34 cellular contexts compared by ENCODE assay signal in the genomic region with DNA sequence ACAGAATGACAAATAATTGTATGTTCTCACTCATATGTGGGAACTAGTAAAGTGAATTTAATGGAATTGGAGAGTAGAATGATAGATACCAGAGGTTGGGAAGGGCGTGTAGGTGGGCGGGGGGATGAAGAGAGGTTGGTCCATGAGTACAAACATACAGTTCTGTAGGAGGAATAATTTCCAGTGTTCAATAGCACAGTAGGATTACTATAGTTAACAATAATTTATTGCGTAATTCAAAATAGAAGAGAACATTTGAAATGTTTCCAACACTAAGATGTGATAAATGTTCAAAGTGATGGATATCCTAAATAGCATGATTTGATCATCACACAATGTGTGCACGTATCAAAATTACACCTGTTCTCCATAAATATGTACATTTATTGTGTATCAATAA.
DNase-seq lines count a peak whose midpoint lies in the region; ATAC-seq, FAIRE-seq and TF ChIP-seq lines count a peak whose summit lies in the region.
"Had no signal": no experiment of that assay in that cellular context is flagged by ENCODE, and none has a peak within 500 bp of the region (broad histone marks: within the 10 kb centered on the region; RNA-seq: fewer than 3 reads in every experiment).

No MANE protein-coding gene starts in this region.

- H3K14ac ChIP-seq in IMR-90 (replicated peaks; ENCODE audit: low read depth, low read length): no peak overlapping the region

- H3K9me1 ChIP-seq in IMR-90 (ENCODE audit: insufficient read depth, low read length) (no peaks in the 10 kb centered on the region), K562 (ENCODE audit: control insufficient read depth, insufficient read depth, low read length) (no peaks in the 10 kb centered on the region)

- in situ Hi-C loops in IMR-90 (cut with MboI; ENCODE audit: low sequenced_read_pairs): no loop called here
- in situ Hi-C loops in K562 (cut with MboI): no loop called here
- in situ Hi-C loops in gastrocnemius medialis (cut with MboI; ENCODE audit: low sequenced_read_pairs in 4 of 4): no loop called here

- no peaks in the 10 kb centered on the region for H3K79me2 ChIP-seq in K562 (ENCODE audit: control insufficient read depth, insufficient read depth, low read length)

- H3K9me3 ChIP-seq in A549 (no peaks in the 10 kb centered on the region), IMR-90 (ENCODE audit: control insufficient read depth, insufficient read depth, low read length) (no peaks in the 10 kb centered on the region), K562 (replicated peaks; ENCODE audit: control insufficient read depth, insufficient read depth, low read depth, low read length) (no peaks in the 10 kb centered on the region), small intestine (ENCODE audit: control insufficient read depth, low read depth) (no peaks in the 10 kb centered on the region), gastrocnemius medialis (no peaks in the 10 kb centered on the region)
- H3K9me3 ChIP-seq: BE2C, BLaER1, Caco-2 had no signal

- no peak for TF ChIP-seq POLR2A in A549 (IDR thresholded peaks at IDR 0.05; ENCODE audit: low read length)
- TF ChIP-seq POLR2A in IMR-90 (IDR thresholded peaks at IDR 0.05; ENCODE audit: low read depth, low read length): no peak
- TF ChIP-seq POLR2A in K562 (conservative IDR thresholded peaks at IDR 0.05): no peak
- no peak for TF ChIP-seq POLR2A in gastrocnemius medialis (IDR thresholded peaks at IDR 0.05)

- no peak overlapping the region for H3K4me2 ChIP-seq in A549
- no peak overlapping the region for H3K4me2 ChIP-seq in IMR-90 (ENCODE audit: low read depth, low read length)
- H3K4me2 ChIP-seq in K562 (ENCODE audit: insufficient read depth, low read length): no peak overlapping the region
- H3K4me2 ChIP-seq: BLaER1 had no signal

- H4K20me1 ChIP-seq in IMR-90 (ENCODE audit: insufficient read depth, low read length) (no peaks in the 10 kb centered on the region), K562 (replicated peaks; ENCODE audit: control insufficient read depth, insufficient read depth, low read length) (no peaks in the 10 kb centered on the region)
- H4K20me1 ChIP-seq: BLaER1; BLaER1 treated with 17β-estradiol and CSF1 and Interleukin-3, amounts not matched to agents 10 nM and 100 nM had no signal

- H2BK120ac ChIP-seq in IMR-90 (ENCODE audit: low read depth, low read length): no peak overlapping the region

- BruUV-seq in IMR-90 (replicated peaks; lab: Mats Ljungman, UMichigan) (no TSS peak), K562 (replicated peaks; lab: Mats Ljungman, UMichigan) (no TSS peak)

- H3K27ac ChIP-seq in A549 (no peak overlapping the region), IMR-90 (ENCODE audit: insufficient read depth, low read length) (no peak overlapping the region), K562 (ENCODE audit: extremely low read depth, low read depth, low read length) (no peak overlapping the region), small intestine (ENCODE audit: low read depth in 1 of 2, low read length in 1 of 2) (no peak overlapping the region), gastrocnemius medialis (no peak overlapping the region)
- H3K27ac ChIP-seq: 22Rv1; BLaER1; BLaER1 treated with 17β-estradiol and CSF1 and Interleukin-3, amounts not matched to agents 10 nM and 100 nM; C4-2B had no signal

- H4K5ac ChIP-seq in IMR-90 (ENCODE audit: low read depth, low read length): no peak overlapping the region

- no peak overlapping the region for H2AK9ac ChIP-seq in IMR-90 (replicated peaks; ENCODE audit: low read depth, low read length, poor library complexity)

- FAIRE-seq in A549 (lab: Jason Lieb, UNC) (peak; percentile 70), K562 (lab: Jason Lieb, UNC) (no peak), small intestine (lab: Jason Lieb, UNC) (peak; percentile 44)
- FAIRE-seq: A204.1, D721Med had no signal

- TF ChIP-seq RAD21 in A549 (conservative IDR thresholded peaks at IDR 0.05 in 1 of 2, IDR thresholded peaks at IDR 0.05 in 1 of 2) (no peak), IMR-90 (IDR thresholded peaks at IDR 0.05; ENCODE audit: low read length) (no peak), K562 (CRISPR knock-in tag; conservative IDR thresholded peaks at IDR 0.05 in 1 of 2, IDR thresholded peaks at IDR 0.05 in 1 of 2) (no peak)

- no peak overlapping the region for H4K91ac ChIP-seq in IMR-90 (ENCODE audit: insufficient read depth, low read depth, low read length)

- no peak overlapping the region for H4K8ac ChIP-seq in IMR-90 (ENCODE audit: low read depth in 2 of 2, low read length in 2 of 2)

- CTCF ChIA-PET in A549 (lab: Yijun Ruan, JAX): no interaction called here
- CTCF ChIA-PET in IMR-90 (lab: Yijun Ruan, JAX): no interaction called here
- CTCF ChIA-PET in K562 (lab: Yijun Ruan, JAX; ENCODE audit: low intra/inter-chr PET ratio): no interaction called here

- WGBS in A549 (ENCODE audit: missing lambda C conversion rate): 39% methylated on average over 4 of the region's 4 CpGs
- no CpG with 5 or more reads among the region's 4 CpGs for WGBS in IMR-90 (ENCODE audit: extremely low coverage in 2 of 2, insufficient read length in 1 of 2), 2 experiments
- 4% methylated on average over 4 of the region's 4 CpGs for WGBS in K562 (ENCODE audit: insufficient coverage, low coverage, missing lambda C conversion rate)
- 74 to 93% (median 91%) methylated on average over 4 of the region's 4 CpGs for WGBS in small intestine, 3 donors

- H3K36me3 ChIP-seq in IMR-90 (ENCODE audit: control insufficient read depth, insufficient read depth, low read length) (no peaks in the 10 kb centered on the region), K562 (ENCODE audit: control insufficient read depth, insufficient read depth, low read length) (no peaks in the 10 kb centered on the region), small intestine (ENCODE audit: control insufficient read depth in 2 of 2, insufficient read depth in 2 of 2, low read length in 2 of 2) (no peaks in the 10 kb centered on the region), gastrocnemius medialis (no peaks in the 10 kb centered on the region)
- H3K36me3 ChIP-seq: BE2C; BLaER1; BLaER1 treated with 17β-estradiol and CSF1 and Interleukin-3, amounts not matched to agents 10 nM and 100 nM had no signal

- H3K4me3 ChIP-seq in A549 (no peak overlapping the region), IMR-90 (ENCODE audit: insufficient read depth, low read depth, low read length) (no peak overlapping the region), K562 (no peak overlapping the region), small intestine (ENCODE audit: low read depth in 1 of 2, low read length in 2 of 2) (no peak overlapping the region), gastrocnemius medialis (no peak overlapping the region)
- H3K4me3 ChIP-seq: BLaER1; BLaER1 treated with 17β-estradiol and CSF1 and Interleukin-3, amounts not matched to agents 10 nM and 100 nM had no signal

- ATAC-seq in A549: no peak
- ATAC-seq in IMR-90 (ENCODE audit: low read depth): no peak
- no peak for ATAC-seq in K562
- no peak for ATAC-seq in gastrocnemius medialis
- no peak for ATAC-seq in HG02571 (IDR thresholded peaks at IDR 0.05; ENCODE audit: unreplicated experiment)
- ATAC-seq: CD8-positive, alpha-beta T cell had no signal

- H3K23ac ChIP-seq in IMR-90 (ENCODE audit: low read depth, low read length): no peak overlapping the region

- H3K27me3 ChIP-seq in IMR-90 (ENCODE audit: control insufficient read depth, insufficient read depth, low read length): no peaks in the 10 kb centered on the region
- H3K27me3 ChIP-seq in K562 (ENCODE audit: control insufficient read depth in 2 of 2, insufficient read depth in 2 of 2, low read length in 2 of 2): no peaks in the 10 kb centered on the region
- H3K27me3 ChIP-seq in small intestine (ENCODE audit: control insufficient read depth in 2 of 2, insufficient read depth in 2 of 2, low read length in 2 of 2): no peaks in the 10 kb centered on the region
- H3K27me3 ChIP-seq in gastrocnemius medialis: no peaks in the 10 kb centered on the region
- H3K27me3 ChIP-seq: BE2C; BLaER1; BLaER1 treated with 17β-estradiol and CSF1 and Interleukin-3, amounts not matched to agents 10 nM and 100 nM had no signal

- no peak overlapping the region for H3K56ac ChIP-seq in IMR-90 (ENCODE audit: extremely low read depth, insufficient read depth, low read length)

- no peak overlapping the region for H2BK5ac ChIP-seq in IMR-90 (ENCODE audit: low read depth, low read length, poor library complexity, severe bottlenecking)

- dilution Hi-C loops in IMR-90 (cut with HindIII; ENCODE audit: low sequenced_read_pairs, unreplicated experiment): no loop called here

- no peak overlapping the region for H2BK20ac ChIP-seq in IMR-90 (ENCODE audit: low read depth, low read length)

- no peak overlapping the region for H3K9ac ChIP-seq in IMR-90 (ENCODE audit: low read depth, low read length)
- no peak overlapping the region for H3K9ac ChIP-seq in K562 (ENCODE audit: insufficient read depth in 1 of 2, low read depth in 2 of 2, low read length in 2 of 2)
- H3K9ac ChIP-seq: BLaER1; BLaER1 treated with 17β-estradiol and CSF1 and Interleukin-3, amounts not matched to agents 10 nM and 100 nM had no signal

- intact Hi-C loops in IMR-90 (cut with micrococcal nuclease) (no loop called here), K562 (cut with micrococcal nuclease) (no loop called here), gastrocnemius medialis (cut with DNase I; ENCODE audit: low total_unique reads) (no loop called here)

- no peak overlapping the region for H3K4ac ChIP-seq in IMR-90 (ENCODE audit: low read depth, low read length)

- H2BK15ac ChIP-seq in IMR-90 (ENCODE audit: low read depth, low read length): no peak overlapping the region

- DNase-seq in A549 (ENCODE audit: low read depth in 1 of 2, low spot score in 1 of 2) (no peak), IMR-90 (no peak), K562 (ENCODE audit: extremely low read depth in 1 of 4, low spot score in 3 of 4) (no peak), small intestine (no peak), NCI-H748 treated with DMSO at 0.1 percent for 48 hours (lab: John Stamatoyannopoulos, UW) (no peak), HT-29 (ENCODE audit: low spot score) (no peak), gastrocnemius medialis (no peak)
- DNase-seq: 8988T; ACHN; AML-193; BE2C; C1 segment of cervical spinal cord; Caco-2; Calu3; CD4-positive, alpha-beta memory T cell; CD4-positive, alpha-beta T cell; CD4-positive, CD25-positive, alpha-beta regulatory T cell; CD8-positive, alpha-beta memory T cell; CD8-positive, alpha-beta T cell; COR-L47; DMS 273 treated with DMSO at 0.1 percent for 48 hours; DMS153; DMS53; DMS79; DMS79 treated with DMSO at 0.1 percent for 48 hours; DND-41; EL had no signal

- TF ChIP-seq CTCF in A549 (IDR thresholded peaks at IDR 0.05): no peak
- TF ChIP-seq CTCF in IMR-90 (conservative IDR thresholded peaks at IDR 0.05; ENCODE audit: low read depth, low read length): no peak
- no peak for TF ChIP-seq CTCF in K562 (IDR thresholded peaks at IDR 0.05 in 2 of 3, conservative IDR thresholded peaks at IDR 0.05 in 1 of 3; ENCODE audit: insufficient read depth in 2 of 3, low read depth in 1 of 3, low read length in 3 of 3)
- TF ChIP-seq CTCF in gastrocnemius medialis (IDR thresholded peaks at IDR 0.05 in 4 of 5, conservative IDR thresholded peaks at IDR 0.05 in 1 of 5): no peak

- no peaks in the 10 kb centered on the region for H3K4me1 ChIP-seq in A549
- no peaks in the 10 kb centered on the region for H3K4me1 ChIP-seq in IMR-90 (ENCODE audit: control insufficient read depth, insufficient read depth, low read length)
- no peaks in the 10 kb centered on the region for H3K4me1 ChIP-seq in K562 (replicated peaks in 1 of 2; ENCODE audit: control insufficient read depth in 2 of 2, insufficient read depth in 2 of 2, low read length in 2 of 2)
- no peaks in the 10 kb centered on the region for H3K4me1 ChIP-seq in small intestine (ENCODE audit: control insufficient read depth in 2 of 2, insufficient read depth in 1 of 2, low read depth in 1 of 2, low read length in 1 of 2)
- H3K4me1 ChIP-seq in gastrocnemius medialis: no peaks in the 10 kb centered on the region
- H3K4me1 ChIP-seq: BE2C, Caco-2 had no signal

- no peak overlapping the region for H3K18ac ChIP-seq in IMR-90 (ENCODE audit: low read depth, low read length)

- H2AFZ ChIP-seq in IMR-90 (replicated peaks; ENCODE audit: low read length, poor library complexity): no peak overlapping the region
- H2AFZ ChIP-seq in K562 (ENCODE audit: low read depth, low read length): no peak overlapping the region

- TF ChIP-seq EP300 in A549 (IDR thresholded peaks at IDR 0.05) (no peak), K562 (IDR thresholded peaks at IDR 0.05; ENCODE audit: low read length) (no peak)

- no peak overlapping the region for H2AK5ac ChIP-seq in IMR-90 (ENCODE audit: low read depth, low read length)

- POLR2A ChIA-PET in A549 (lab: Yijun Ruan, JAX) (no interaction called here), IMR-90 (lab: Charles Lee; ENCODE audit: unreplicated experiment) (no interaction called here), K562 (lab: Yijun Ruan, JAX) (no interaction called here)

- H3K79me1 ChIP-seq in IMR-90 (ENCODE audit: low read depth in 1 of 2, low read length in 2 of 2): no peaks in the 10 kb centered on the region
